In genomic region chr19:36041092-36041491, GRCh38 we compare ENCODE assay signal across 7 cellular contexts. TPM values are rescaled to one million over a fixed set of nuclear protein-coding genes. Genes with fewer than 3 reads are reported as not detected.
DNase-seq lines count a peak whose midpoint lies in the region; ATAC-seq, FAIRE-seq and TF ChIP-seq lines count a peak whose summit lies in the region.
"Not testable (repeated sequence)": the region's sequence is repeated elsewhere in the genome, so short reads cannot be mapped to it uniquely, and the experiment has no call there.
"Had no signal": no experiment of that assay in that cellular context is flagged by ENCODE, and none has a peak within 500 bp of the region (broad histone marks: within the 10 kb centered on the region; RNA-seq: fewer than 3 reads in every experiment).

No MANE protein-coding gene starts in this region.

- not testable (repeated sequence) for BruUV-seq in K562 (replicated peaks; lab: Mats Ljungman, UMichigan)

- H4K8ac ChIP-seq in mesenchymal stem cell (ENCODE audit: low read length), result not testable (repeated sequence)

- H3K4me1 Mint-ChIP-seq in CD4-positive, alpha-beta memory T cell, result peaks cover 12 to 20% (median 15%) of the 10 kb centered on the region in 4 donors

- H3K27me3 Mint-ChIP-seq in CD4-positive, alpha-beta memory T cell, result not testable (repeated sequence)

- not testable (repeated sequence) for FAIRE-seq in K562 (lab: Jason Lieb, UNC)

- H3K36me3 ChIP-seq in CD4-positive, alpha-beta memory T cell (ENCODE audit: insufficient read depth, low read length); K562 (ENCODE audit: control insufficient read depth, insufficient read depth, low read length): not testable (repeated sequence)
- H3K36me3 ChIP-seq in mesenchymal stem cell (ENCODE audit: control insufficient read depth in 1 of 2, insufficient read depth in 2 of 2, low read depth in 1 of 2, low read length in 2 of 2) (peaks cover 8 to 11% of the 10 kb centered on the region in 2 experiments), spleen (peaks cover 0 to 43% (median 13%) of the 10 kb centered on the region in 6 donors)

- WGBS in K562 (ENCODE audit: insufficient coverage, low coverage, missing lambda C conversion rate), result 76% methylated on average over 4 of the region's 6 CpGs
- 97% methylated on average over 6 of the region's 6 CpGs for WGBS in mesenchymal stem cell
- WGBS in spleen, 5 donors, result 87 to 95% (median 92%) methylated on average over 6 of the region's 6 CpGs

- in situ Hi-C loops in K562 (cut with MboI), result not testable (repeated sequence)

- H3K4ac ChIP-seq in mesenchymal stem cell (ENCODE audit: low read depth in 1 of 2, low read length in 2 of 2), result not testable (repeated sequence)

- H3K9me1 ChIP-seq in K562 (ENCODE audit: control insufficient read depth, insufficient read depth, low read length), result not testable (repeated sequence)

- not testable (repeated sequence) for H3K27me3 ChIP-seq in CD4-positive, alpha-beta memory T cell (ENCODE audit: insufficient read depth, low read length); K562 (ENCODE audit: control insufficient read depth in 2 of 2, insufficient read depth in 2 of 2, low read length in 2 of 2); mesenchymal stem cell (ENCODE audit: control insufficient read depth in 1 of 2, insufficient read depth in 1 of 2, low read length in 2 of 2); spleen (replicated peaks in 1 of 7)

- CTCF ChIA-PET in CD4-positive, alpha-beta memory T cell (lab: Charles Lee; ENCODE audit: partially characterized antibody); K562 (lab: Yijun Ruan, JAX; ENCODE audit: low intra/inter-chr PET ratio): not testable (repeated sequence)

- intact Hi-C loops in CD4-positive, alpha-beta memory T cell (cut with micrococcal nuclease); K562 (cut with micrococcal nuclease); spleen (cut with DNase I; ENCODE audit: low total_unique reads): not testable (repeated sequence)

- TF ChIP-seq POLR2A in K562 (conservative IDR thresholded peaks at IDR 0.05); spleen (IDR thresholded peaks at IDR 0.05): not testable (repeated sequence)

- H2BK12ac ChIP-seq in mesenchymal stem cell (ENCODE audit: low read length in 2 of 2), result not testable (repeated sequence)

- not testable (repeated sequence) for H2AFZ ChIP-seq in K562 (ENCODE audit: low read depth, low read length); mesenchymal stem cell (ENCODE audit: low read depth, low read length)

- not testable (repeated sequence) for H3K27ac ChIP-seq in CD4-positive, alpha-beta memory T cell (ENCODE audit: low read depth, low read length); K562 (ENCODE audit: extremely low read depth, low read depth, low read length); mesenchymal stem cell (ENCODE audit: low read length, poor library complexity, severe bottlenecking)
- peak overlapping the region in 6 of 8 donors; percentile 32 to 71 (median 46) for H3K27ac ChIP-seq in spleen

- H3K4me3 Mint-ChIP-seq in CD4-positive, alpha-beta memory T cell, result not testable (repeated sequence)

- not testable (repeated sequence) for TF ChIP-seq EP300 in K562 (IDR thresholded peaks at IDR 0.05; ENCODE audit: low read length)

- H3K79me1 ChIP-seq in mesenchymal stem cell (replicated peaks; ENCODE audit: low read length, poor library complexity, severe bottlenecking), result not testable (repeated sequence)

- not testable (repeated sequence) for H2BK120ac ChIP-seq in mesenchymal stem cell (ENCODE audit: low read depth, low read length)

- H3K9me3 ChIP-seq in CD4-positive, alpha-beta memory T cell (ENCODE audit: control insufficient read depth in 1 of 2, low read length in 2 of 2); K562 (replicated peaks; ENCODE audit: control insufficient read depth, insufficient read depth, low read depth, low read length); mesenchymal stem cell (ENCODE audit: control insufficient read depth, low read length); spleen: not testable (repeated sequence)

- not testable (repeated sequence) for TF ChIP-seq RAD21 in K562 (CRISPR knock-in tag; conservative IDR thresholded peaks at IDR 0.05 in 1 of 2, IDR thresholded peaks at IDR 0.05 in 1 of 2)

- not testable (repeated sequence) for H3K4me2 ChIP-seq in K562 (ENCODE audit: insufficient read depth, low read length); mesenchymal stem cell (ENCODE audit: low read length, poor library complexity, severe bottlenecking)

- H3K27ac Mint-ChIP-seq in CD4-positive, alpha-beta memory T cell, result peak overlapping the region in 4 of 7 donors; percentile 1 to 57 (median 26)

- not testable (repeated sequence) for H2BK15ac ChIP-seq in mesenchymal stem cell (ENCODE audit: low read depth, poor library complexity, severe bottlenecking)

- not testable (repeated sequence) for H3K14ac ChIP-seq in mesenchymal stem cell (ENCODE audit: low read length in 2 of 2)

- not testable (repeated sequence) for H3K18ac ChIP-seq in mesenchymal stem cell (ENCODE audit: low read depth in 1 of 2, low read length in 2 of 2)

- H4K91ac ChIP-seq in mesenchymal stem cell (ENCODE audit: low read length), result not testable (repeated sequence)

- not testable (repeated sequence) for H2BK5ac ChIP-seq in mesenchymal stem cell (ENCODE audit: low read depth, low read length, poor library complexity, severe bottlenecking)

- not testable (repeated sequence) for H3K9me3 Mint-ChIP-seq in CD4-positive, alpha-beta memory T cell

- not testable (repeated sequence) for DNase-seq in CD4-positive, alpha-beta memory T cell; K562 (ENCODE audit: extremely low read depth in 1 of 4, low spot score in 3 of 4); mesenchymal stem cell; spleen

- POLR2A ChIA-PET in CD4-positive, alpha-beta memory T cell (lab: Charles Lee; ENCODE audit: partially characterized antibody), result not testable (repeated sequence)
- POLR2A ChIA-PET in K562 (lab: Yijun Ruan, JAX), result interaction anchor here (0.9 kb wide), 1 partner anchor 11 kb away, joined by 3 read pairs; no protein-coding TSS in a partner anchor

- peaks cover 10 to 15% of the 10 kb centered on the region in 2 donors for H3K36me3 Mint-ChIP-seq in CD4-positive, alpha-beta memory T cell

- H3K4me3 ChIP-seq in CD4-positive, alpha-beta memory T cell (ENCODE audit: low read length in 2 of 2); K562; mesenchymal stem cell (ENCODE audit: insufficient read depth in 1 of 2, low read depth in 1 of 2, low read length in 2 of 2); spleen: not testable (repeated sequence)

- not testable (repeated sequence) for ATAC-seq in K562

- H3K4me1 ChIP-seq in CD4-positive, alpha-beta memory T cell (ENCODE audit: insufficient read depth, low read length), result peaks cover 16% of the 10 kb centered on the region
- peaks cover 5 to 10% of the 10 kb centered on the region in 2 experiments for H3K4me1 ChIP-seq in K562 (replicated peaks in 1 of 2; ENCODE audit: control insufficient read depth in 2 of 2, insufficient read depth in 2 of 2, low read length in 2 of 2)
- H3K4me1 ChIP-seq in mesenchymal stem cell (ENCODE audit: control insufficient read depth, insufficient read depth, low read depth, low read length); spleen: not testable (repeated sequence)

- not testable (repeated sequence) for H4K20me1 ChIP-seq in K562 (replicated peaks; ENCODE audit: control insufficient read depth, insufficient read depth, low read length)

- not testable (repeated sequence) for H3K79me2 ChIP-seq in K562 (ENCODE audit: control insufficient read depth, insufficient read depth, low read length)

- H3K23ac ChIP-seq in mesenchymal stem cell (ENCODE audit: low read length in 2 of 2), result not testable (repeated sequence)

- peak overlapping the region; percentile 72 for H2AK5ac ChIP-seq in mesenchymal stem cell (ENCODE audit: low read length, severe bottlenecking)

- not testable (repeated sequence) for H3K9ac ChIP-seq in K562 (ENCODE audit: insufficient read depth in 1 of 2, low read depth in 2 of 2, low read length in 2 of 2)
- H3K9ac ChIP-seq in mesenchymal stem cell (ENCODE audit: low read length), result peak overlapping the region; percentile 34

- TF ChIP-seq CTCF in K562 (IDR thresholded peaks at IDR 0.05 in 2 of 3, conservative IDR thresholded peaks at IDR 0.05 in 1 of 3; ENCODE audit: insufficient read depth in 2 of 3, low read depth in 1 of 3, low read length in 3 of 3); spleen (IDR thresholded peaks at IDR 0.05 in 8 of 11, conservative IDR thresholded peaks at IDR 0.05 in 3 of 11): not testable (repeated sequence)

RNA-seq across cellular contexts. Expression of gene CLIP3, which starts 8.4 kb away (rescaled TPM):
- 1 to 10 TPM; 2.4 TPM for total RNA-seq in CD4-positive, alpha-beta memory T cell
- 1 to 10 TPM in 1 of 2 donors, under 1 TPM in 1; 0.37 to 1.5 TPM for polyA plus RNA-seq in CD4-positive, alpha-beta memory T cell
- total RNA-seq in K562 (2011; cell fraction: chromatin; rRNA removed; ENCODE audit: low replicate concordance), result 0.26 and 0.51 TPM in 2 replicates
- 1.0 and 1.4 TPM in 2 replicates for total RNA-seq in K562 (2011; cell fraction: nucleolus; rRNA removed)
- 0.23 and 0.73 TPM in 2 replicates for total RNA-seq in K562 (2011; cell fraction: nucleoplasm; rRNA removed)
- total RNA-seq in K562 (2014; rRNA removed) (0.16 and 0.50 TPM in 2 replicates), K562 (2014; rRNA removed; fragmentation: Illumina TruSeq; extraction: Trizol) (not detected in 2 replicates), K562 (2015; rRNA removed; fragmentation: Illumina TruSeq; extraction: Trizol) (0.14 TPM in 1 of 2 replicates, not detected in the other), K562 (2021) (0.16 and 0.18 TPM in 2 replicates), spleen (10 to 100 TPM in 5 of 7 donors, 1 to 10 TPM in 2; 6.8 to 18.0 (median 13.5) TPM)
- polyA plus RNA-seq in K562 (2011; rRNA removed) (0.08 and 0.14 TPM in 2 replicates), K562 (2014; fragmentation: Illumina TruSeq; extraction: Trizol) (0.11 and 0.16 TPM in 2 replicates), K562 (2014; fragmentation: Nextera tagmentation; extraction: Ambion mirVana) (under 1 TPM; 0.01 to 0.43 TPM), K562 (2014; rRNA removed) (0.13 TPM in 1 of 2 replicates, not detected in the other), spleen (1 to 10 TPM; 2.7 to 3.2 (median 3.1) TPM)
- polyA plus RNA-seq in K562 (2011; cell fraction: cytosol; rRNA removed), result 0.03 and 0.07 TPM in 2 replicates
- polyA plus RNA-seq in K562 (2011; cell fraction: nucleus; rRNA removed), result 0.30 and 0.83 TPM in 2 replicates
- polyA plus RNA-seq in K562 (2012), result 0.79 and 1.8 TPM in 2 replicates
- not detected in 2 replicates for polyA minus RNA-seq in K562 (2011; rRNA and poly(A)+ RNA removed)
- not detected in 2 replicates for polyA minus RNA-seq in K562 (2011; cell fraction: cytosol; rRNA and poly(A)+ RNA removed)
- polyA minus RNA-seq in K562 (2011; cell fraction: nucleus; rRNA and poly(A)+ RNA removed), result 0.13 and 0.33 TPM in 2 replicates
- 66.5 TPM for polyA plus RNA-seq in mesenchymal stem cell (2013, experiment 1 of 2)
- polyA plus RNA-seq in mesenchymal stem cell (2013, experiment 2 of 2), result 62.3 TPM

RNA-seq across cellular contexts. Expression of gene THAP8, which starts 13.0 kb away (rescaled TPM):
- 1 to 10 TPM; 5.1 to 7.0 TPM for total RNA-seq in CD4-positive, alpha-beta memory T cell
- 1 to 10 TPM; 4.0 to 8.6 TPM for polyA plus RNA-seq in CD4-positive, alpha-beta memory T cell
- total RNA-seq in K562 (2011; cell fraction: chromatin; rRNA removed; ENCODE audit: low replicate concordance), result 0.40 and 1.6 TPM in 2 replicates
- 1.8 and 2.2 TPM in 2 replicates for total RNA-seq in K562 (2011; cell fraction: nucleolus; rRNA removed)
- 1.9 and 2.7 TPM in 2 replicates for total RNA-seq in K562 (2011; cell fraction: nucleoplasm; rRNA removed)
- total RNA-seq in K562 (2014; rRNA removed) (1.9 and 2.0 TPM in 2 replicates), K562 (2014; rRNA removed; fragmentation: Illumina TruSeq; extraction: Trizol) (0.10 and 0.36 TPM in 2 replicates), K562 (2015; rRNA removed; fragmentation: Illumina TruSeq; extraction: Trizol) (0.94 and 1.6 TPM in 2 replicates), K562 (2021) (1.3 and 1.6 TPM in 2 replicates), spleen (1 to 10 TPM; 3.5 to 7.9 (median 5.1) TPM)
- polyA plus RNA-seq in K562 (2011; rRNA removed) (0.68 and 1.0 TPM in 2 replicates), K562 (2014; fragmentation: Illumina TruSeq; extraction: Trizol) (0.82 and 1.1 TPM in 2 replicates), K562 (2014; fragmentation: Nextera tagmentation; extraction: Ambion mirVana) (under 1 TPM; 0.11 to 0.14 TPM), K562 (2014; rRNA removed) (1.8 and 1.9 TPM in 2 replicates), spleen (1 to 10 TPM; 2.4 to 7.1 (median 4.4) TPM)
- 1.1 and 2.9 TPM in 2 replicates for polyA plus RNA-seq in K562 (2011; cell fraction: cytosol; rRNA removed)
- polyA plus RNA-seq in K562 (2011; cell fraction: nucleus; rRNA removed), result 0.91 and 1.4 TPM in 2 replicates
- 2.5 and 4.6 TPM in 2 replicates for polyA plus RNA-seq in K562 (2012)
- 0.42 and 0.70 TPM in 2 replicates for polyA minus RNA-seq in K562 (2011; rRNA and poly(A)+ RNA removed)
- 0.76 TPM in 1 of 2 replicates, not detected in the other for polyA minus RNA-seq in K562 (2011; cell fraction: cytosol; rRNA and poly(A)+ RNA removed)
- 0.54 and 0.67 TPM in 2 replicates for polyA minus RNA-seq in K562 (2011; cell fraction: nucleus; rRNA and poly(A)+ RNA removed)
- polyA plus RNA-seq in mesenchymal stem cell (2013, experiment 1 of 2), result 8.0 TPM
- polyA plus RNA-seq in mesenchymal stem cell (2013, experiment 2 of 2), result 7.4 TPM

RNA-seq across cellular contexts. Expression of gene WDR62, which starts 13.6 kb away (rescaled TPM):
- total RNA-seq in CD4-positive, alpha-beta memory T cell, result 1 to 10 TPM; 1.3 to 1.7 TPM
- polyA plus RNA-seq in CD4-positive, alpha-beta memory T cell, result under 1 TPM in 1 of 2 donors, not detected in 1; 0.08 TPM
- 85.0 and 172 TPM in 2 replicates for total RNA-seq in K562 (2011; cell fraction: chromatin; rRNA removed; ENCODE audit: low replicate concordance)
- total RNA-seq in K562 (2011; cell fraction: nucleolus; rRNA removed), result 96.2 and 97.0 TPM in 2 replicates
- total RNA-seq in K562 (2011; cell fraction: nucleoplasm; rRNA removed), result 90.0 and 94.7 TPM in 2 replicates
- total RNA-seq in K562 (2014; rRNA removed) (18.8 and 27.6 TPM in 2 replicates), K562 (2014; rRNA removed; fragmentation: Illumina TruSeq; extraction: Trizol) (7.3 and 9.5 TPM in 2 replicates), K562 (2015; rRNA removed; fragmentation: Illumina TruSeq; extraction: Trizol) (15.3 and 15.5 TPM in 2 replicates), K562 (2021) (30.1 and 32.8 TPM in 2 replicates), spleen (1 to 10 TPM; 1.7 to 5.2 (median 3.0) TPM)
- polyA plus RNA-seq in K562 (2011; rRNA removed) (10.7 and 17.7 TPM in 2 replicates), K562 (2014; fragmentation: Illumina TruSeq; extraction: Trizol) (14.4 and 24.6 TPM in 2 replicates), K562 (2014; fragmentation: Nextera tagmentation; extraction: Ambion mirVana) (under 1 TPM; 0.35 to 0.75 TPM), K562 (2014; rRNA removed) (22.2 and 24.5 TPM in 2 replicates), spleen (1 to 10 TPM; 1.3 to 2.1 (median 1.6) TPM)
- polyA plus RNA-seq in K562 (2011; cell fraction: cytosol; rRNA removed), result 9.3 and 15.4 TPM in 2 replicates
- polyA plus RNA-seq in K562 (2011; cell fraction: nucleus; rRNA removed), result 55.2 and 81.8 TPM in 2 replicates
- 20.4 and 24.4 TPM in 2 replicates for polyA plus RNA-seq in K562 (2012)
- polyA minus RNA-seq in K562 (2011; rRNA and poly(A)+ RNA removed), result 23.3 and 33.3 TPM in 2 replicates
- 14.1 and 18.5 TPM in 2 replicates for polyA minus RNA-seq in K562 (2011; cell fraction: cytosol; rRNA and poly(A)+ RNA removed)
- 32.3 and 35.1 TPM in 2 replicates for polyA minus RNA-seq in K562 (2011; cell fraction: nucleus; rRNA and poly(A)+ RNA removed)
- 1.6 TPM for polyA plus RNA-seq in mesenchymal stem cell (2013, experiment 1 of 2)
- 1.6 TPM for polyA plus RNA-seq in mesenchymal stem cell (2013, experiment 2 of 2)

RNA-seq across cellular contexts. Expression of gene ALKBH6, which starts 27.1 kb away (rescaled TPM):
- total RNA-seq in CD4-positive, alpha-beta memory T cell, result 10 to 100 TPM; 50.9 to 51.0 TPM
- polyA plus RNA-seq in CD4-positive, alpha-beta memory T cell, result 10 to 100 TPM; 20.8 to 21.0 TPM
- 56.4 and 79.7 TPM in 2 replicates for total RNA-seq in K562 (2011; cell fraction: chromatin; rRNA removed; ENCODE audit: low replicate concordance)
- total RNA-seq in K562 (2011; cell fraction: nucleolus; rRNA removed), result 41.4 and 49.3 TPM in 2 replicates
- 60.1 and 64.5 TPM in 2 replicates for total RNA-seq in K562 (2011; cell fraction: nucleoplasm; rRNA removed)
- 38.2 and 47.3 TPM in 2 replicates for total RNA-seq in K562 (2014; rRNA removed)
- total RNA-seq in K562 (2014; rRNA removed; fragmentation: Illumina TruSeq; extraction: Trizol), result 20.3 and 25.8 TPM in 2 replicates
- total RNA-seq in K562 (2015; rRNA removed; fragmentation: Illumina TruSeq; extraction: Trizol), result 17.7 and 22.7 TPM in 2 replicates
- total RNA-seq in K562 (2021), result 34.5 and 35.0 TPM in 2 replicates
- polyA plus RNA-seq in K562 (2011; rRNA removed), result 33.5 and 40.4 TPM in 2 replicates
- 28.8 and 69.6 TPM in 2 replicates for polyA plus RNA-seq in K562 (2011; cell fraction: cytosol; rRNA removed)
- 121 and 132 TPM in 2 replicates for polyA plus RNA-seq in K562 (2011; cell fraction: nucleus; rRNA removed)
- polyA plus RNA-seq in K562 (2012), result 37.1 and 40.2 TPM in 2 replicates
- polyA plus RNA-seq in K562 (2014; fragmentation: Illumina TruSeq; extraction: Trizol), result 38.2 TPM in 2 replicates
- 1 to 10 TPM in 1 of 2 experiments, under 1 TPM in 1; 0.67 to 2.3 TPM for polyA plus RNA-seq in K562 (2014; fragmentation: Nextera tagmentation; extraction: Ambion mirVana)
- polyA plus RNA-seq in K562 (2014; rRNA removed), result 55.9 and 62.0 TPM in 2 replicates
- 10.9 and 11.2 TPM in 2 replicates for polyA minus RNA-seq in K562 (2011; rRNA and poly(A)+ RNA removed)
- 3.1 and 9.9 TPM in 2 replicates for polyA minus RNA-seq in K562 (2011; cell fraction: cytosol; rRNA and poly(A)+ RNA removed)
- polyA minus RNA-seq in K562 (2011; cell fraction: nucleus; rRNA and poly(A)+ RNA removed), result 14.5 and 18.5 TPM in 2 replicates
- 26.7 TPM for polyA plus RNA-seq in mesenchymal stem cell (2013, experiment 1 of 2)
- 24.3 TPM for polyA plus RNA-seq in mesenchymal stem cell (2013, experiment 2 of 2)
- 10 to 100 TPM; 22.6 to 65.3 (median 28.3) TPM for total RNA-seq in spleen
- 10 to 100 TPM; 21.3 to 26.6 (median 24.3) TPM for polyA plus RNA-seq in spleen

RNA-seq across cellular contexts. Expression of gene SYNE4, which starts 32.5 kb away (rescaled TPM):
- 1 to 10 TPM; 4.8 to 5.0 TPM for total RNA-seq in CD4-positive, alpha-beta memory T cell
- under 1 TPM in 1 of 2 donors, not detected in 1; 0.25 TPM for polyA plus RNA-seq in CD4-positive, alpha-beta memory T cell
- total RNA-seq in K562 (2011; cell fraction: chromatin; rRNA removed; ENCODE audit: low replicate concordance), result 4.4 and 8.6 TPM in 2 replicates
- total RNA-seq in K562 (2011; cell fraction: nucleolus; rRNA removed), result 4.0 and 4.7 TPM in 2 replicates
- 4.6 and 5.8 TPM in 2 replicates for total RNA-seq in K562 (2011; cell fraction: nucleoplasm; rRNA removed)
- total RNA-seq in K562 (2014; rRNA removed) (0.23 and 0.24 TPM in 2 replicates), K562 (2014; rRNA removed; fragmentation: Illumina TruSeq; extraction: Trizol) (0.22 TPM in 1 of 2 replicates, not detected in the other), K562 (2015; rRNA removed; fragmentation: Illumina TruSeq; extraction: Trizol) (0.26 and 0.29 TPM in 2 replicates), K562 (2021) (0.53 and 0.72 TPM in 2 replicates), spleen (1 to 10 TPM in 4 of 7 donors, under 1 TPM in 2, not detected in 1; 0.54 to 1.6 (median 1.0) TPM)
- polyA plus RNA-seq in K562 (2011; rRNA removed) (0.65 and 0.87 TPM in 2 replicates), K562 (2014; fragmentation: Illumina TruSeq; extraction: Trizol) (0.28 and 0.37 TPM in 2 replicates), K562 (2014; fragmentation: Nextera tagmentation; extraction: Ambion mirVana) (under 1 TPM; 0.03 to 0.21 TPM), K562 (2014; rRNA removed) (0.48 and 1.1 TPM in 2 replicates), spleen (under 1 TPM; 0.70 to 0.89 (median 0.85) TPM)
- 0.28 and 0.64 TPM in 2 replicates for polyA plus RNA-seq in K562 (2011; cell fraction: cytosol; rRNA removed)
- polyA plus RNA-seq in K562 (2011; cell fraction: nucleus; rRNA removed), result 6.0 and 6.5 TPM in 2 replicates
- polyA plus RNA-seq in K562 (2012), result 0.53 and 2.1 TPM in 2 replicates
- polyA minus RNA-seq in K562 (2011; rRNA and poly(A)+ RNA removed), result 0.07 TPM in 1 of 2 replicates, not detected in the other
- polyA minus RNA-seq in K562 (2011; cell fraction: cytosol; rRNA and poly(A)+ RNA removed), result not detected in 2 replicates
- 0.54 and 0.67 TPM in 2 replicates for polyA minus RNA-seq in K562 (2011; cell fraction: nucleus; rRNA and poly(A)+ RNA removed)
- polyA plus RNA-seq in mesenchymal stem cell (2013, experiment 1 of 2), result 0.21 TPM
- polyA plus RNA-seq in mesenchymal stem cell (2013, experiment 2 of 2), result 0.07 TPM
- total RNA-seq: glomerular endothelial cell, occipital lobe, RPMI7951 had no signal
